In the genomic region with DNA sequence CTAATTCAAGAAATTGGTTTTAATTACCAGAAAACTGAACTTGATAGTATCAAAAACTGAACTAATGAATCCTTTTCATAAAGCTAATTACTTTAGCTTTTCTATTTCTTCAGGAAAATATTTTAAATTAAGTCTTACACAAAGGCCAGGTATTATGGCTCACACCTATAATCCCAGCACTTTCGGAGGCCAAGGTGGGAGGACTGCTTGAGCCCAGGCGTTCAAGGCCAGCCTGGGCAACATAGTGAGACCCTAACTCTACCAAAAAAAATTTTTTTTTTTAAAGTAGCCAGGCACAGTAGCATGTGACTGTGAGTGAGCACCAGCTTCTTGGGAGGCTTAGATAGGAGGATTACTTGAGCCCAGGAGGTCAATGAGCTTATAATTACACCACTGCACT, we compare ENCODE assay signal across 1 cellular context.
TF ChIP-seq lines count a peak whose summit lies in the region.

No MANE protein-coding gene starts in this region.

TF ChIP-seq in K562, 482 proteins besides CTCF, POLR2A, EP300 and RAD21:
- TF ChIP-seq SAFB (IDR thresholded peaks at IDR 0.05; ENCODE audit: borderline replicate concordance, low read depth, low read length) (no peak), ZNF121 (CRISPR knock-in tag; conservative IDR thresholded peaks at IDR 0.05) (peak; percentile 77), ZNF830 (CRISPR knock-in tag; IDR thresholded peaks at IDR 0.05) (no peak), ZNF551 (CRISPR knock-in tag; IDR thresholded peaks at IDR 0.05) (no peak)
- TF ChIP-seq, protein P1, sequence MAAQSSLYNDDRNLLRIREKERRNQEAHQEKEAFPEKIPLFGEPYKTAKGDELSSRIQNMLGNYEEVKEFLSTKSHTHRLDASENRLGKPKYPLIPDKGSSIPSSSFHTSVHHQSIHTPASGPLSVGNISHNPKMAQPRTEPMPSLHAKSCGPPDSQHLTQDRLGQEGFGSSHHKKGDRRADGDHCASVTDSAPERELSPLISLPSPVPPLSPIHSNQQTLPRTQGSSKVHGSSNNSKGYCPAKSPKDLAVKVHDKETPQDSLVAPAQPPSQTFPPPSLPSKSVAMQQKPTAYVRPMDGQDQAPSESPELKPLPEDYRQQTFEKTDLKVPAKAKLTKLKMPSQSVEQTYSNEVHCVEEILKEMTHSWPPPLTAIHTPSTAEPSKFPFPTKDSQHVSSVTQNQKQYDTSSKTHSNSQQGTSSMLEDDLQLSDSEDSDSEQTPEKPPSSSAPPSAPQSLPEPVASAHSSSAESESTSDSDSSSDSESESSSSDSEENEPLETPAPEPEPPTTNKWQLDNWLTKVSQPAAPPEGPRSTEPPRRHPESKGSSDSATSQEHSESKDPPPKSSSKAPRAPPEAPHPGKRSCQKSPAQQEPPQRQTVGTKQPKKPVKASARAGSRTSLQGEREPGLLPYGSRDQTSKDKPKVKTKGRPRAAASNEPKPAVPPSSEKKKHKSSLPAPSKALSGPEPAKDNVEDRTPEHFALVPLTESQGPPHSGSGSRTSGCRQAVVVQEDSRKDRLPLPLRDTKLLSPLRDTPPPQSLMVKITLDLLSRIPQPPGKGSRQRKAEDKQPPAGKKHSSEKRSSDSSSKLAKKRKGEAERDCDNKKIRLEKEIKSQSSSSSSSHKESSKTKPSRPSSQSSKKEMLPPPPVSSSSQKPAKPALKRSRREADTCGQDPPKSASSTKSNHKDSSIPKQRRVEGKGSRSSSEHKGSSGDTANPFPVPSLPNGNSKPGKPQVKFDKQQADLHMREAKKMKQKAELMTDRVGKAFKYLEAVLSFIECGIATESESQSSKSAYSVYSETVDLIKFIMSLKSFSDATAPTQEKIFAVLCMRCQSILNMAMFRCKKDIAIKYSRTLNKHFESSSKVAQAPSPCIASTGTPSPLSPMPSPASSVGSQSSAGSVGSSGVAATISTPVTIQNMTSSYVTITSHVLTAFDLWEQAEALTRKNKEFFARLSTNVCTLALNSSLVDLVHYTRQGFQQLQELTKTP (IDR thresholded peaks at IDR 0.05; ENCODE audit: low read depth in 1 of 2, partially characterized antibody in 2 of 2) = no peak
